1 cellular context compared by ENCODE assay signal in genomic region chr19:48965033-48965805, GRCh38.
TF ChIP-seq lines count a peak whose summit lies in the region.

Gene FTL, plus strand, starts transcription at chr19:48965309. Its CDS starts 199 bp downstream, at chr19:48965508.

TF ChIP-seq in K562, 482 proteins besides CTCF, POLR2A, EP300 and RAD21 (continued from another document and continues in another):
- TF ChIP-seq DEAF1 (CRISPR knock-in tag; IDR thresholded peaks at IDR 0.05) (peak; percentile 39; the same call in 1 of the 2 replicates), RBM39 (optimal IDR thresholded peaks at IDR 0.05; ENCODE audit: low read depth, low read length) (peak; percentile 74), RBM22 (IDR thresholded peaks at IDR 0.05; ENCODE audit: low read depth, low read length, poor library complexity, severe bottlenecking) (peak; percentile 88), PML (IDR thresholded peaks at IDR 0.05; ENCODE audit: low read length) (peak; percentile 97), ZMIZ1 (IDR thresholded peaks at IDR 0.05; ENCODE audit: low read depth in 2 of 2, low read length in 2 of 2) (peak in 1 of 2 experiments; percentile 92; a peak in 2 of 4 replicates), ILF3 (IDR thresholded peaks at IDR 0.05; ENCODE audit: borderline replicate concordance) (peak; percentile 75; the same call in 1 of the 2 replicates), TRIM24 (IDR thresholded peaks at IDR 0.05) (0 out of 4 replicates have a peak, but pooled peaks of 1 of the 2 experiments have one; percentile 24), MNT (conservative IDR thresholded peaks at IDR 0.05) (peak; percentile 92 to 94), PHB (CRISPR knock-in tag; IDR thresholded peaks at IDR 0.05) (no peak), TBL1XR1 (IDR thresholded peaks at IDR 0.05; ENCODE audit: low read length in 2 of 2) (0 out of 4 replicates have a peak, but pooled peaks of 1 of the 2 experiments have one; percentile 57), TRIM25 (IDR thresholded peaks at IDR 0.05; ENCODE audit: borderline replicate concordance) (0 out of 2 replicates have a peak, but pooled peaks have one; percentile 46), ZNF639 (CRISPR knock-in tag; conservative IDR thresholded peaks at IDR 0.05 in 1 of 2, IDR thresholded peaks at IDR 0.05 in 1 of 2) (no peak), ZNF280A (IDR thresholded peaks at IDR 0.05; ENCODE audit: low read depth, partially characterized antibody) (no peak), MIER1 (IDR thresholded peaks at IDR 0.05; ENCODE audit: low read depth) (peak; percentile 50; the same call in 1 of the 2 replicates), HSF4 (CRISPR knock-in tag; IDR thresholded peaks at IDR 0.05; ENCODE audit: borderline replicate concordance) (no peak), KLF10 (CRISPR knock-in tag; IDR thresholded peaks at IDR 0.05) (no peak), ZNF143 (CRISPR knock-in tag; IDR thresholded peaks at IDR 0.05) (no peak), CBX3 (IDR thresholded peaks at IDR 0.05; ENCODE audit: borderline replicate concordance in 1 of 2, low read length in 2 of 2) (peak in 1 of 2 experiments; percentile 14; a peak in 1 of 3 replicates), FOS (IDR thresholded peaks at IDR 0.05; ENCODE audit: extremely low read depth, insufficient read length) (peak; percentile 83), TFE3 (CRISPR knock-in tag; IDR thresholded peaks at IDR 0.05) (peak; percentile 37; the same call in 1 of the 2 replicates), GATA2 (CRISPR knock-in tag; IDR thresholded peaks at IDR 0.05) (0 out of 2 replicates have a peak, but pooled peaks have one; percentile 26), E2F1 (CRISPR knock-in tag; IDR thresholded peaks at IDR 0.05) (peak; percentile 93), KLF16 (IDR thresholded peaks at IDR 0.05) (no peak), ETV5 (CRISPR knock-in tag; IDR thresholded peaks at IDR 0.05; ENCODE audit: low read depth) (peak; percentile 88; the same call in 1 of the 2 replicates), THRAP3 (IDR thresholded peaks at IDR 0.05; ENCODE audit: borderline replicate concordance) (peak; percentile 99), SMARCA4 (IDR thresholded peaks at IDR 0.05) (no peak), MAFK (IDR thresholded peaks at IDR 0.05; ENCODE audit: low read length) (no peak), POLR2AphosphoS5 (IDR thresholded peaks at IDR 0.05; ENCODE audit: control insufficient read depth, insufficient read depth, low read depth, low read length) (peak; percentile 99), HCFC1 (IDR thresholded peaks at IDR 0.05; ENCODE audit: low read depth, low read length) (peak; percentile 56), ZNF436 (CRISPR knock-in tag; IDR thresholded peaks at IDR 0.05) (peak; percentile 38; the same call in 1 of the 2 replicates), AFF1 (IDR thresholded peaks at IDR 0.05; ENCODE audit: low read depth in 1 of 2, partially characterized antibody in 2 of 2) (peak in 1 of 2 experiments; percentile 93)
